In genomic region chr13:67134322-67135129, GRCh38 we compare ENCODE assay signal across 9 cellular contexts.
DNase-seq lines count a peak whose midpoint lies in the region; ATAC-seq and TF ChIP-seq lines count a peak whose summit lies in the region.
"Had no signal": no experiment of that assay in that cellular context is flagged by ENCODE, and none has a peak within 500 bp of the region (broad histone marks: within the 10 kb centered on the region; RNA-seq: fewer than 3 reads in every experiment).

No MANE protein-coding gene starts in this region.

- H3K27me3 ChIP-seq in GM23338 (ENCODE audit: insufficient read depth) (no peaks in the 10 kb centered on the region), gastrocnemius medialis (no peaks in the 10 kb centered on the region)

- H3K27ac ChIP-seq in GM23338 (ENCODE audit: low read depth) (no peak overlapping the region), gastrocnemius medialis (no peak overlapping the region)

- H2AFZ ChIP-seq in GM23338: peak overlapping the region; percentile 72; the same call in 1 of the 2 replicates

- H3F3A ChIP-seq in GM23338 (replicated peaks; ENCODE audit: low read depth): no peaks in the 10 kb centered on the region

- no peaks in the 10 kb centered on the region for H3K36me3 ChIP-seq in GM23338 (ENCODE audit: insufficient read depth)
- no peaks in the 10 kb centered on the region for H3K36me3 ChIP-seq in gastrocnemius medialis

- in situ Hi-C loops in gastrocnemius medialis (cut with MboI; ENCODE audit: low sequenced_read_pairs in 4 of 4) (no loop called here), ACHN (cut with HindIII; ENCODE audit: low pct_ligation_motif_present, low pct_unique_long_range_greater_than_20kb, low sequenced_read_pairs) (no loop called here)

- ATAC-seq in GM23338 (peak; percentile 50), gastrocnemius medialis (no peak)

- no peak for TF ChIP-seq CTCF in GM23338 (conservative IDR thresholded peaks at IDR 0.05; ENCODE audit: low read depth in 2 of 2)
- no peak for TF ChIP-seq CTCF in fibroblast of the aortic adventitia (IDR thresholded peaks at IDR 0.05; ENCODE audit: insufficient read depth, low read length)
- no peak for TF ChIP-seq CTCF in gastrocnemius medialis (IDR thresholded peaks at IDR 0.05 in 4 of 5, conservative IDR thresholded peaks at IDR 0.05 in 1 of 5)

- H3K9me3 ChIP-seq in gastrocnemius medialis: no peaks in the 10 kb centered on the region

- H3K4me3 ChIP-seq in GM23338 (no peak overlapping the region), fibroblast of the aortic adventitia (ENCODE audit: low read depth, low read length) (peak overlapping the region; percentile 51), gastrocnemius medialis (peak overlapping the region; percentile 10 to 28 (median 22))

- H3K27ac Mint-ChIP-seq in GM23338: peak overlapping the region; percentile 72

- TF ChIP-seq POLR2A in gastrocnemius medialis (IDR thresholded peaks at IDR 0.05): no peak

- no peaks in the 10 kb centered on the region for H3K27me3 Mint-ChIP-seq in GM23338 (ENCODE audit: insufficient read depth, low read depth, poor library complexity)

- peaks cover 7% of the 10 kb centered on the region; the same call in 2 of the 3 replicates for H3K4me1 Mint-ChIP-seq in GM23338

- H3K4me3 Mint-ChIP-seq in GM23338: no peak overlapping the region

- intact Hi-C loops in gastrocnemius medialis (cut with DNase I; ENCODE audit: low total_unique reads): no loop called here

- H3K4me1 ChIP-seq in GM23338 (ENCODE audit: insufficient read depth): no peaks in the 10 kb centered on the region; the same call in 1 of the 2 replicates
- H3K4me1 ChIP-seq in gastrocnemius medialis: peaks cover 0 to 9% of the 10 kb centered on the region in 2 donors

- no peak for DNase-seq in GM23338 (ENCODE audit: low spot score)
- DNase-seq in NCI-H345 treated with DMSO at 0.1 percent for 48 hours (lab: John Stamatoyannopoulos, UW; ENCODE audit: unreplicated experiment): peak; percentile 77
- DNase-seq in fibroblast of the aortic adventitia (ENCODE audit: low read depth): peak; percentile 39
- no peak for DNase-seq in gastrocnemius medialis
- DNase-seq in SIG-M5 treated with dmso at 0.1 percent for 504 hours (lab: John Stamatoyannopoulos, UW; ENCODE audit: unreplicated experiment): no peak
- DNase-seq in ACHN: no peak
- no peak for DNase-seq in glomerular visceral epithelial cell (ENCODE audit: extremely low spot score)
- DNase-seq: foreskin melanocyte; stimulated activated CD4-positive, alpha-beta T cell treated with anti-CD3 and anti-CD28 coated beads, Interleukin-15, amount 100 ng/mL, for 24 hours had no signal

- H3K4me2 ChIP-seq in GM23338: no peak overlapping the region; the same call in 1 of the 2 replicates

- H3K79me2 ChIP-seq in GM23338 (replicated peaks; ENCODE audit: insufficient read depth): no peaks in the 10 kb centered on the region

- H3K9me3 Mint-ChIP-seq in GM23338: no peaks in the 10 kb centered on the region

- no peaks in the 10 kb centered on the region for H4K20me1 ChIP-seq in GM23338 (replicated peaks; ENCODE audit: insufficient read depth)

- H3K9me2 ChIP-seq in GM23338 (ENCODE audit: insufficient read depth): no peaks in the 10 kb centered on the region

- no peaks in the 10 kb centered on the region for H3K36me3 Mint-ChIP-seq in GM23338 (ENCODE audit: low read depth)

TF ChIP-seq in GM23338, 12 proteins besides CTCF, POLR2A, EP300 and RAD21:
- TF ChIP-seq ZNF114 (CRISPR knock-in tag; IDR thresholded peaks at IDR 0.05): no peak
- no peak for TF ChIP-seq ETS1 (IDR thresholded peaks at IDR 0.05)
TF ChIP-seq in GM23338: peak in this region for 0.

Comparison
In these comparisons a context has a peak if more than half of its experiments do, and no peak if none do; other contexts are left out.
1. DNase-seq: peak in NCI-H345 treated with DMSO at 0.1 percent for 48 hours (single experiment) and fibroblast of the aortic adventitia (single experiment); none in GM23338 (single experiment), gastrocnemius medialis (0 of 2), SIG-M5 treated with dmso at 0.1 percent for 504 hours (single experiment), ACHN (single experiment) and glomerular visceral epithelial cell (single experiment).